8 cellular contexts compared by ENCODE assay signal in the genomic region with DNA sequence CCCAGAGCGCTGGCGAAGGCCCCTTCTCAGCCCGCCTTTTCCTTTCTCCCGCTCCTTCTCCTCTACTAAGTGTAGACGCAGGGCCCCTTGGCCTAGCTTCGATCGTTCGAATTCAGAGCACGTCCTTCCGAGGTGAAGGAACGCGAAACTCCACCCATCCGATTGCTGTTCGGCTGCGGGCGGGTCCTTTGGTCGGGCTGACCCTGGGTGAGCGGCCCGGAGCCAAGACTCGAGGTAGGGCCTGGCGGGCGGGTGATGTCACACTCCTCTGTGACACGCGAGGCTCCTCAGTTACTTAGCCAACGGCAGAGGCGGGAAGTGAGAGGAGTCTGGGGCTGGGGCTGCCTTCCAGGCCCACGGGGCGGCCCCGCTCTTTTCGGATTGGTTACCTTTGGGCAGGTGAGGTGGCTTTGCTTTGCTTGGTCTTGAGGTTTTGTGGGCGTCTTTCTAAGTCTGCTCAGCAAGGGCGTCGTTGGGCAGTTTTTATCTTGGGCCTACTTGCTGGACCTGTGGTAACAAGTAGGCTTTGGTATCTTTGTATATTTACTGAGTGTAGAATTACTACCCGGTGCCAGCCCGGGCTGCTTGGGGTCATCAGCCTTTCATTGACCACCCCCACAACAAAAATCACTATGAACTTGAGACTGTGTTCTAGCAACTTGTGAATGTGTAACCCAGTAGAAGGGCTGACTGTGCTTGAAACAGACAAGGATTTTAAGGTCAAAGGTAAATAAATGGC. TPM values are rescaled to one million over a fixed set of nuclear protein-coding genes. Genes with fewer than 3 reads are reported as not detected.
DNase-seq lines count a peak whose midpoint lies in the region; ATAC-seq lines count a peak whose summit lies in the region.

No MANE protein-coding gene starts in this region.

- peaks cover 33% of the 10 kb centered on the region for H3K4me1 Mint-ChIP-seq in T-helper 2 cell treated with Interferon-gamma antibody and Interleukin-4, amounts not matched to agents 5 μg/mL and 100 μg/mL, for 36 hours (ENCODE audit: low read depth)

- H3K36me3 Mint-ChIP-seq in T-helper 2 cell treated with Interferon-gamma antibody and Interleukin-4, amounts not matched to agents 5 μg/mL and 100 μg/mL, for 36 hours (ENCODE audit: low read depth), result peaks cover 32% of the 10 kb centered on the region

- H3K4me3 ChIP-seq in MG63, result peak overlapping the region; percentile 82

- no peaks in the 10 kb centered on the region for H3K27me3 Mint-ChIP-seq in T-helper 2 cell treated with Interferon-gamma antibody and Interleukin-4, amounts not matched to agents 5 μg/mL and 100 μg/mL, for 36 hours (ENCODE audit: low read depth)

- peak; percentile 80 for DNase-seq in GM04504 (ENCODE audit: low read depth)
- peak; percentile 85 for DNase-seq in HCEC 1CT
- DNase-seq in MG63, result peak; percentile 96
- DNase-seq in T-helper 2 cell treated with Interferon-gamma antibody and Interleukin-4, amounts not matched to agents 5 μg/mL and 100 μg/mL, for 36 hours (ENCODE audit: low spot score), result peak; percentile 87
- DNase-seq in anterior cingulate cortex (lab: John Stamatoyannopoulos, UW), result peak in 40 of 58 donors; percentile 27 to 87 (median 69)
- peak; percentile 76 for DNase-seq in hepatic stellate cell (ENCODE audit: low spot score)
- DNase-seq in sciatic nerve (ENCODE audit: low spot score), result peak; percentile 85
- no peak for DNase-seq in middle frontal gyrus (ENCODE audit: extremely low spot score, low spot score)

- no peaks in the 10 kb centered on the region for H3K9me3 Mint-ChIP-seq in T-helper 2 cell treated with Interferon-gamma antibody and Interleukin-4, amounts not matched to agents 5 μg/mL and 100 μg/mL, for 36 hours

- no peaks in the 10 kb centered on the region for H3K9me3 ChIP-seq in MG63

- ATAC-seq in sciatic nerve, result peak; percentile 80

- H3K4me3 Mint-ChIP-seq in T-helper 2 cell treated with Interferon-gamma antibody and Interleukin-4, amounts not matched to agents 5 μg/mL and 100 μg/mL, for 36 hours, result peak overlapping the region; percentile 95

- peak overlapping the region; percentile 99 for H3K27ac Mint-ChIP-seq in T-helper 2 cell treated with Interferon-gamma antibody and Interleukin-4, amounts not matched to agents 5 μg/mL and 100 μg/mL, for 36 hours

- no peaks in the 10 kb centered on the region for H3K27me3 ChIP-seq in MG63

- intact Hi-C loops in sciatic nerve (cut with DNase I), result no loop called here

- H3K36me3 ChIP-seq in MG63, result peaks cover 26% of the 10 kb centered on the region

RNA-seq across cellular contexts. Expression of a gene that starts 0.7 kb away (rescaled TPM):
- total RNA-seq in MG63 (2014; rRNA removed; shearing (Covaris generic); ENCODE audit: low replicate concordance), result 260 and 282 TPM in 2 replicates
- 396 TPM for total RNA-seq in sciatic nerve

RNA-seq across cellular contexts. Expression of a gene that starts 34.8 kb away (rescaled TPM):
- 8.8 and 12.8 TPM in 2 replicates for total RNA-seq in MG63 (2014; rRNA removed; shearing (Covaris generic); ENCODE audit: low replicate concordance)
- 64.8 TPM for total RNA-seq in sciatic nerve
